In the genomic region with DNA sequence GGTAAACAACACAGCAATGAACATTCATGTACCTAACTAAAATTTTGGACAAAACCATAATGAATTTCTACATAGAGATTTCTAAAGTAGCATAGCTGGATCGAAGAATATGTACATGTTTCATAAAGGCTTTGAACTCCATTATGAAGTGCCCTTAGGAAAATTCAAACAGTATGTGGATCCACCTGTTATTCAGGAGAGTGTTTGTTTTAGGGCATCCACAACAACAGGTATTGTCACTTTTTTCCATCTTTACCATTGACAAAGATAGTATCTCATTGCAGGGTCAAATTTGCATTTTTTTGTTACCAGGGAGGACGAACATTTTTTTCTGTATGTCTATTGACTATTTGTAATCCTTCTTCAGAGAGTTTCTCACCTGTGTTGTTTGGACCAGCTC, we compare ENCODE assay signal across 10 cellular contexts.
"Had no signal": no experiment of that assay in that cellular context is flagged by ENCODE, and none has a peak within 500 bp of the region (broad histone marks: within the 10 kb centered on the region; RNA-seq: fewer than 3 reads in every experiment).

No MANE protein-coding gene starts in this region.

- FAIRE-seq: H1, H54 had no signal

- H3K27ac Mint-ChIP-seq: GM23338, H9, HFFc6 had no signal

- DNase-seq: GM23248, GOT3, H7, H9, HCEC 1CT, HFFc6 had no signal

- H3K9me3 Mint-ChIP-seq: GM23338, H9 had no signal

- H3K4me1 ChIP-seq: HAP-1 had no signal

- H3K27ac ChIP-seq: GM23248 had no signal

- H3K9me3 ChIP-seq: HAP-1 had no signal

- H3K36me3 ChIP-seq: HAP-1 had no signal

- H3K4me3 ChIP-seq: GM23248, GM23338, HAP-1 had no signal

- H3K4me3 Mint-ChIP-seq: GM23338, H9, HFFc6 had no signal
